ENCODE assay signal across 14 cellular contexts in genomic region chr10:23331567-23332290, GRCh38. TPM values are rescaled to one million over a fixed set of nuclear protein-coding genes. Genes with fewer than 3 reads are reported as not detected.
DNase-seq lines count a peak whose midpoint lies in the region; ATAC-seq, FAIRE-seq and TF ChIP-seq lines count a peak whose summit lies in the region.
"Had no signal": no experiment of that assay in that cellular context is flagged by ENCODE, and none has a peak within 500 bp of the region (broad histone marks: within the 10 kb centered on the region; RNA-seq: fewer than 3 reads in every experiment).

No MANE protein-coding gene starts in this region.

- H3K9me3 Mint-ChIP-seq in activated naive CD4-positive, alpha-beta T cell treated with anti-CD3 and anti-CD28 coated beads for 36 hours = no peaks in the 10 kb centered on the region
- H3K9me3 Mint-ChIP-seq in endothelial cell (ENCODE audit: unreplicated experiment) = no peaks in the 10 kb centered on the region
- H3K9me3 Mint-ChIP-seq: type B pancreatic cell had no signal

- H3K27ac Mint-ChIP-seq in activated naive CD4-positive, alpha-beta T cell treated with anti-CD3 and anti-CD28 coated beads for 36 hours = peak overlapping the region; percentile 77
- no peak overlapping the region for H3K27ac Mint-ChIP-seq in endothelial cell (ENCODE audit: unreplicated experiment)
- H3K27ac Mint-ChIP-seq: type B pancreatic cell had no signal

- CTCF ChIA-PET in activated naive CD4-positive, alpha-beta T cell treated with anti-CD3 and anti-CD28 coated beads for 36 hours (lab: Charles Lee) = interaction anchor here (0.6 to 0.9 kb wide), 3 partner anchors 27 to 116 kb away, joined by 3 to 4 read pairs (median 4); no protein-coding TSS in a partner anchor

- no peak for DNase-seq in activated naive CD4-positive, alpha-beta T cell treated with anti-CD3 and anti-CD28 coated beads for 36 hours
- DNase-seq in activated naive CD4-positive, alpha-beta T cell (lab: John Stamatoyannopoulos, UW) = no peak
- DNase-seq in RCC 7860 (ENCODE audit: low spot score) (peak; percentile 68), epithelial cell of prostate (ENCODE audit: low read depth, low spot score) (peak; percentile 70), endothelial cell (ENCODE audit: low spot score) (no peak), AG08395 (ENCODE audit: low spot score) (no peak)
- no peak for DNase-seq in stimulated activated naive CD8-positive, alpha-beta T cell treated with anti-CD3 and anti-CD28 coated beads, Interleukin-15, Interleukin-2, amounts not matched to agents 100 U/mL and 50 U/mL, for 24 hours
- DNase-seq: BE2C, left ventricle myocardium inferior, NCI-H1930, psoas muscle had no signal

- TF ChIP-seq CTCF in endothelial cell (IDR thresholded peaks at IDR 0.05; ENCODE audit: unreplicated experiment) = no peak

- H3K4me1 Mint-ChIP-seq in activated naive CD4-positive, alpha-beta T cell treated with anti-CD3 and anti-CD28 coated beads for 36 hours (ENCODE audit: low read depth) = peaks cover 45% of the 10 kb centered on the region
- H3K4me1 Mint-ChIP-seq in endothelial cell (ENCODE audit: unreplicated experiment) = no peaks in the 10 kb centered on the region

- H3K36me3 Mint-ChIP-seq in activated naive CD4-positive, alpha-beta T cell treated with anti-CD3 and anti-CD28 coated beads for 36 hours (ENCODE audit: low read depth) = peaks cover 3% of the 10 kb centered on the region
- H3K36me3 Mint-ChIP-seq in endothelial cell (ENCODE audit: low read depth, unreplicated experiment) = no peaks in the 10 kb centered on the region
- H3K36me3 Mint-ChIP-seq: type B pancreatic cell had no signal

- no peak overlapping the region for H3K4me3 Mint-ChIP-seq in activated naive CD4-positive, alpha-beta T cell treated with anti-CD3 and anti-CD28 coated beads for 36 hours
- no peak overlapping the region for H3K4me3 Mint-ChIP-seq in endothelial cell (ENCODE audit: unreplicated experiment)
- H3K4me3 Mint-ChIP-seq: type B pancreatic cell had no signal

- peak overlapping the region; percentile 37 for H3K27ac ChIP-seq in epithelial cell of prostate
- H3K27ac ChIP-seq: esophagus muscularis mucosa, left ventricle myocardium inferior, psoas muscle had no signal

- intact Hi-C loops in activated naive CD4-positive, alpha-beta T cell treated with anti-CD3 and anti-CD28 coated beads for 36 hours (cut with micrococcal nuclease) = loop anchor here (1.0 to 10.0 kb wide), 6 partner anchors 9 to 1573 kb away; no protein-coding TSS in a partner anchor

- peak; percentile 80 for FAIRE-seq in RCC 7860 (lab: Jason Lieb, UNC)

- ATAC-seq in stimulated activated naive CD8-positive, alpha-beta T cell treated with anti-CD3 and anti-CD28 coated beads, Interleukin-15, Interleukin-2, amounts not matched to agents 100 U/mL and 50 U/mL, for 24 hours = peak; percentile 13
- no peak for ATAC-seq in GM21390 (IDR thresholded peaks at IDR 0.05; ENCODE audit: unreplicated experiment)
- ATAC-seq: psoas muscle had no signal

- no peaks in the 10 kb centered on the region for H3K27me3 Mint-ChIP-seq in activated naive CD4-positive, alpha-beta T cell treated with anti-CD3 and anti-CD28 coated beads for 36 hours (ENCODE audit: low read depth)
- H3K27me3 Mint-ChIP-seq in endothelial cell (ENCODE audit: unreplicated experiment) = peaks cover 2% of the 10 kb centered on the region

RNA-seq across cellular contexts. Expression of gene C10orf67, which starts 12.9 kb away (rescaled TPM):
- 1 to 10 TPM; 2.0 to 3.2 TPM for total RNA-seq in activated naive CD4-positive, alpha-beta T cell treated with anti-CD3 and anti-CD28 coated beads for 36 hours
- not detected for total RNA-seq in endothelial cell (ENCODE audit: unreplicated experiment)
- total RNA-seq: esophagus muscularis mucosa had no signal

Comparison
In these comparisons a context has a peak if more than half of its experiments do, and no peak if none do; other contexts are left out.
1. DNase-seq: peak in RCC 7860 (single experiment) and epithelial cell of prostate (single experiment); none in activated naive CD4-positive, alpha-beta T cell treated with anti-CD3 and anti-CD28 coated beads for 36 hours (single experiment), activated naive CD4-positive, alpha-beta T cell (0 of 4), stimulated activated naive CD8-positive, alpha-beta T cell treated with anti-CD3 and anti-CD28 coated beads, Interleukin-15, Interleukin-2, amounts not matched to agents 100 U/mL and 50 U/mL, for 24 hours (single experiment), endothelial cell (single experiment) and AG08395 (single experiment).